ENCODE assay signal across 8 cellular contexts in genomic region chr12:124538194-124539082, GRCh38. TPM values are rescaled to one million over a fixed set of nuclear protein-coding genes. Genes with fewer than 3 reads are reported as not detected.
DNase-seq lines count a peak whose midpoint lies in the region; ATAC-seq and TF ChIP-seq lines count a peak whose summit lies in the region.
"Had no signal": no experiment of that assay in that cellular context is flagged by ENCODE, and none has a peak within 500 bp of the region (broad histone marks: within the 10 kb centered on the region; RNA-seq: fewer than 3 reads in every experiment).

No MANE protein-coding gene starts in this region.

- H3K9me3 ChIP-seq in HEK293 (ENCODE audit: control insufficient read depth, insufficient read depth, low read depth, low read length) (no peaks in the 10 kb centered on the region), spleen (no peaks in the 10 kb centered on the region)

- no peaks in the 10 kb centered on the region for H3K9me3 Mint-ChIP-seq in activated T-helper 1 cell treated with anti-CD3 and anti-CD28 coated beads, Interleukin-12 subunit alpha, Interleukin-12 subunit beta, Interleukin-2, Interleukin-4 antibody, amounts not matched to agents 30 ng/mL and 10 ng/mL and 1 ng/mL, durations not matched to agents 14 hours and 24 hours and 36 hours
- H3K9me3 Mint-ChIP-seq: T-cell had no signal

- H3K27ac ChIP-seq in HEK293 (ENCODE audit: extremely low read depth, low read depth, low read length) (no peak overlapping the region), RWPE1 (peak overlapping the region; percentile 67), spleen (peak overlapping the region in 7 of 8 donors; percentile 60 to 82 (median 74))

- CTCF ChIA-PET in HEK293 (lab: Yijun Ruan, JAX), result interaction anchor here (0.5 kb wide), 1 partner anchor 155 kb away, joined by 3 read pairs; no protein-coding TSS in a partner anchor
- CTCF ChIA-PET in RWPE1 (lab: Yijun Ruan, JAX), result interaction anchor here (0.6 kb wide), 2 partner anchors 12 to 35 kb away, joined by 3 to 4 read pairs; no protein-coding TSS in a partner anchor

- WGBS in spleen, 5 donors, result 32 to 50% (median 37%) methylated on average over 17 to 22 of the region's 22 CpGs

- no peak for DNase-seq in RWPE1 (ENCODE audit: low spot score)
- DNase-seq in left cardiac atrium, result no peak
- peak; percentile 83 for DNase-seq in spleen
- DNase-seq in NCI-H146 (lab: John Stamatoyannopoulos, UW), result no peak
- no peak for DNase-seq in midbrain (lab: John Stamatoyannopoulos, UW)
- DNase-seq in activated T-helper 1 cell treated with anti-CD3 and anti-CD28 coated beads, Interleukin-12 subunit alpha, Interleukin-12 subunit beta, Interleukin-2, Interleukin-4 antibody, amounts not matched to agents 30 ng/mL and 10 ng/mL and 1 ng/mL, durations not matched to agents 14 hours and 24 hours and 36 hours (ENCODE audit: low spot score), result no peak
- DNase-seq: T-cell had no signal

- TF ChIP-seq CTCF in HEK293 (tag by site-specific recombination; IDR thresholded peaks at IDR 0.05), result no peak
- no peak for TF ChIP-seq CTCF in RWPE1 (conservative IDR thresholded peaks at IDR 0.05; ENCODE audit: low read depth)
- TF ChIP-seq CTCF in spleen (IDR thresholded peaks at IDR 0.05 in 8 of 11, conservative IDR thresholded peaks at IDR 0.05 in 3 of 11), result no peak

- peak; percentile 19 to 42 for ATAC-seq in left cardiac atrium
- ATAC-seq: T-cell had no signal

- peaks cover 5% of the 10 kb centered on the region for H3K4me1 Mint-ChIP-seq in activated T-helper 1 cell treated with anti-CD3 and anti-CD28 coated beads, Interleukin-12 subunit alpha, Interleukin-12 subunit beta, Interleukin-2, Interleukin-4 antibody, amounts not matched to agents 30 ng/mL and 10 ng/mL and 1 ng/mL, durations not matched to agents 14 hours and 24 hours and 36 hours (ENCODE audit: low read depth)

- H3K4me1 ChIP-seq in HEK293 (ENCODE audit: control insufficient read depth, insufficient read depth, low read length) (no peaks in the 10 kb centered on the region; the same call in 1 of the 2 replicates), spleen (peaks cover 28 to 65% (median 55%) of the 10 kb centered on the region in 6 donors)

- no peaks in the 10 kb centered on the region for H3K27me3 Mint-ChIP-seq in activated T-helper 1 cell treated with anti-CD3 and anti-CD28 coated beads, Interleukin-12 subunit alpha, Interleukin-12 subunit beta, Interleukin-2, Interleukin-4 antibody, amounts not matched to agents 30 ng/mL and 10 ng/mL and 1 ng/mL, durations not matched to agents 14 hours and 24 hours and 36 hours (ENCODE audit: insufficient read depth)
- H3K27me3 Mint-ChIP-seq: T-cell had no signal

- H3K4me3 ChIP-seq in HEK293 (ENCODE audit: low read depth, low read length), result no peak overlapping the region
- H3K4me3 ChIP-seq in spleen, result no peak overlapping the region

- no peaks in the 10 kb centered on the region for H3K27me3 ChIP-seq in spleen (replicated peaks in 1 of 7)

- intact Hi-C loops in left cardiac atrium (cut with DNase I) (no loop called here), spleen (cut with DNase I; ENCODE audit: low total_unique reads) (no loop called here)
- intact Hi-C loops in activated T-helper 1 cell treated with anti-CD3 and anti-CD28 coated beads, Interleukin-12 subunit alpha, Interleukin-12 subunit beta, Interleukin-2, Interleukin-4 antibody, amounts not matched to agents 30 ng/mL and 10 ng/mL and 1 ng/mL, durations not matched to agents 14 hours and 24 hours and 36 hours (cut with micrococcal nuclease), result no loop called here

- TF ChIP-seq POLR2A in spleen (IDR thresholded peaks at IDR 0.05), result no peak

- POLR2A ChIA-PET in HEK293 (lab: Yijun Ruan, JAX) (interaction anchor here (2.5 kb wide), 1 partner anchor 20 kb away, joined by 7 read pairs; no protein-coding TSS in a partner anchor), RWPE1 (lab: Yijun Ruan, JAX; ENCODE audit: low non-redundant PET) (no interaction called here)

- H3K27ac Mint-ChIP-seq in activated T-helper 1 cell treated with anti-CD3 and anti-CD28 coated beads, Interleukin-12 subunit alpha, Interleukin-12 subunit beta, Interleukin-2, Interleukin-4 antibody, amounts not matched to agents 30 ng/mL and 10 ng/mL and 1 ng/mL, durations not matched to agents 14 hours and 24 hours and 36 hours, result no peak overlapping the region
- H3K27ac Mint-ChIP-seq: T-cell had no signal

- H3K36me3 ChIP-seq in HEK293 (ENCODE audit: control insufficient read depth in 2 of 2, insufficient read depth in 1 of 2, low read length in 2 of 2) (no peaks in the 10 kb centered on the region), spleen (peaks cover 0 to 24% (median 0%) of the 10 kb centered on the region in 6 donors)

- H3K36me3 Mint-ChIP-seq in activated T-helper 1 cell treated with anti-CD3 and anti-CD28 coated beads, Interleukin-12 subunit alpha, Interleukin-12 subunit beta, Interleukin-2, Interleukin-4 antibody, amounts not matched to agents 30 ng/mL and 10 ng/mL and 1 ng/mL, durations not matched to agents 14 hours and 24 hours and 36 hours (ENCODE audit: low read depth), result no peaks in the 10 kb centered on the region

- no peak overlapping the region for H3K4me3 Mint-ChIP-seq in activated T-helper 1 cell treated with anti-CD3 and anti-CD28 coated beads, Interleukin-12 subunit alpha, Interleukin-12 subunit beta, Interleukin-2, Interleukin-4 antibody, amounts not matched to agents 30 ng/mL and 10 ng/mL and 1 ng/mL, durations not matched to agents 14 hours and 24 hours and 36 hours

TF ChIP-seq in HEK293, 187 proteins besides CTCF, POLR2A, EP300 and RAD21:
- TF ChIP-seq, protein P1, sequence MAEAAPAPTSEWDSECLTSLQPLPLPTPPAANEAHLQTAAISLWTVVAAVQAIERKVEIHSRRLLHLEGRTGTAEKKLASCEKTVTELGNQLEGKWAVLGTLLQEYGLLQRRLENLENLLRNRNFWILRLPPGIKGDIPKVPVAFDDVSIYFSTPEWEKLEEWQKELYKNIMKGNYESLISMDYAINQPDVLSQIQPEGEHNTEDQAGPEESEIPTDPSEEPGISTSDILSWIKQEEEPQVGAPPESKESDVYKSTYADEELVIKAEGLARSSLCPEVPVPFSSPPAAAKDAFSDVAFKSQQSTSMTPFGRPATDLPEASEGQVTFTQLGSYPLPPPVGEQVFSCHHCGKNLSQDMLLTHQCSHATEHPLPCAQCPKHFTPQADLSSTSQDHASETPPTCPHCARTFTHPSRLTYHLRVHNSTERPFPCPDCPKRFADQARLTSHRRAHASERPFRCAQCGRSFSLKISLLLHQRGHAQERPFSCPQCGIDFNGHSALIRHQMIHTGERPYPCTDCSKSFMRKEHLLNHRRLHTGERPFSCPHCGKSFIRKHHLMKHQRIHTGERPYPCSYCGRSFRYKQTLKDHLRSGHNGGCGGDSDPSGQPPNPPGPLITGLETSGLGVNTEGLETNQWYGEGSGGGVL (tag by site-specific recombination; IDR thresholded peaks at IDR 0.05), result peak; percentile 16; the same call in 1 of the 2 replicates
- TF ChIP-seq ZIC2 (tag by site-specific recombination; IDR thresholded peaks at IDR 0.05), result peak; percentile 62
- no peak for TF ChIP-seq ZNF837 (tag by site-specific recombination; IDR thresholded peaks at IDR 0.05)

RNA-seq across cellular contexts. Expression of gene NCOR2, which starts 29.0 kb away (rescaled TPM):
- total RNA-seq in left cardiac atrium (100 to 1,000 TPM; 117 to 154 TPM), spleen (100 to 1,000 TPM; 145 to 236 (median 174) TPM)
- polyA plus RNA-seq in spleen, result 10 to 100 TPM; 13.2 to 60.6 (median 17.2) TPM
- 113 and 118 TPM in 2 replicates for total RNA-seq in activated T-helper 1 cell treated with anti-CD3 and anti-CD28 coated beads, Interleukin-12 subunit alpha, Interleukin-12 subunit beta, Interleukin-2, Interleukin-4 antibody, amounts not matched to agents 30 ng/mL and 10 ng/mL and 1 ng/mL, durations not matched to agents 14 hours and 24 hours and 36 hours
